In genomic region chr5:51395666-51396356, GRCh38 we compare ENCODE assay signal across 15 cellular contexts. TPM values are rescaled to one million over a fixed set of nuclear protein-coding genes. Genes with fewer than 3 reads are reported as not detected.
A peak's percentile ranks its signal among the peaks of the same experiment; 100 is the strongest.
DNase-seq lines count a peak whose midpoint lies in the region; ATAC-seq and TF ChIP-seq lines count a peak whose summit lies in the region.
"Had no signal": no experiment of that assay in that cellular context is flagged by ENCODE, and none has a peak within 500 bp of the region (broad histone marks: within the 10 kb centered on the region; RNA-seq: fewer than 3 reads in every experiment).

No MANE protein-coding gene starts in this region.

- peaks cover 8% of the 10 kb centered on the region for H3K36me3 Mint-ChIP-seq in mesothelial cell of epicardium
- H3K36me3 Mint-ChIP-seq in activated CD8-positive, alpha-beta memory T cell treated with anti-CD3 and anti-CD28 coated beads, Interleukin-2, amount 10 ng/mL, durations not matched to agents 7 days and 5 days, result no peaks in the 10 kb centered on the region
- H3K36me3 Mint-ChIP-seq: CD14-positive monocyte had no signal

- peak overlapping the region; percentile 35 for H3K4me3 ChIP-seq in BE2C (ENCODE audit: low read depth, low read length)
- H3K4me3 ChIP-seq: HAP-1 had no signal

- no peak overlapping the region for H3K4me3 Mint-ChIP-seq in mesothelial cell of epicardium
- H3K4me3 Mint-ChIP-seq in activated CD8-positive, alpha-beta memory T cell treated with anti-CD3 and anti-CD28 coated beads, Interleukin-2, amount 10 ng/mL, durations not matched to agents 7 days and 5 days, result no peak overlapping the region

- TF ChIP-seq CTCF in BE2C (IDR thresholded peaks at IDR 0.05; ENCODE audit: low read depth, low read length) (no peak), mesothelial cell of epicardium (IDR thresholded peaks at IDR 0.05; ENCODE audit: unreplicated experiment) (no peak)

- no peaks in the 10 kb centered on the region for H3K9me3 Mint-ChIP-seq in mesothelial cell of epicardium
- H3K9me3 Mint-ChIP-seq in activated CD8-positive, alpha-beta memory T cell treated with anti-CD3 and anti-CD28 coated beads, Interleukin-2, amount 10 ng/mL, durations not matched to agents 7 days and 5 days (ENCODE audit: low read depth), result no peaks in the 10 kb centered on the region

- peak overlapping the region; percentile 3 for H3K27ac Mint-ChIP-seq in mesothelial cell of epicardium
- no peak overlapping the region for H3K27ac Mint-ChIP-seq in activated CD8-positive, alpha-beta memory T cell treated with anti-CD3 and anti-CD28 coated beads, Interleukin-2, amount 10 ng/mL, durations not matched to agents 7 days and 5 days
- H3K27ac Mint-ChIP-seq: CD14-positive monocyte had no signal

- peaks cover 46% of the 10 kb centered on the region for H3K27me3 Mint-ChIP-seq in mesothelial cell of epicardium (ENCODE audit: low read depth)
- peaks cover 69% of the 10 kb centered on the region for H3K27me3 Mint-ChIP-seq in activated CD8-positive, alpha-beta memory T cell treated with anti-CD3 and anti-CD28 coated beads, Interleukin-2, amount 10 ng/mL, durations not matched to agents 7 days and 5 days

- no peak for ATAC-seq in activated CD8-positive, alpha-beta memory T cell treated with anti-CD3 and anti-CD28 coated beads, Interleukin-2, amount 10 ng/mL, durations not matched to agents 7 days and 5 days
- ATAC-seq in HG02678 (IDR thresholded peaks at IDR 0.05; ENCODE audit: unreplicated experiment), result no peak

- H3K4me1 ChIP-seq in BE2C, result peaks cover 39% of the 10 kb centered on the region
- H3K4me1 ChIP-seq: Caco-2 had no signal

- CTCF ChIA-PET in activated CD8-positive, alpha-beta memory T cell treated with anti-CD3 and anti-CD28 coated beads, Interleukin-2, amount 10 ng/mL, durations not matched to agents 7 days and 5 days (lab: Charles Lee), result no interaction called here

- H3K4me1 Mint-ChIP-seq in mesothelial cell of epicardium, result peaks cover 65% of the 10 kb centered on the region
- H3K4me1 Mint-ChIP-seq in activated CD8-positive, alpha-beta memory T cell treated with anti-CD3 and anti-CD28 coated beads, Interleukin-2, amount 10 ng/mL, durations not matched to agents 7 days and 5 days, result no peaks in the 10 kb centered on the region
- H3K4me1 Mint-ChIP-seq: CD14-positive monocyte had no signal

- no peaks in the 10 kb centered on the region for H3K9me3 ChIP-seq in BE2C
- H3K9me3 ChIP-seq: Caco-2, HAP-1 had no signal

- H3K36me3 ChIP-seq in BE2C, result peaks cover 41% of the 10 kb centered on the region
- H3K36me3 ChIP-seq: HAP-1 had no signal

- DNase-seq in BE2C (no peak), NCI-H1105 (lab: John Stamatoyannopoulos, UW) (peak; percentile 37), NCI-H748 treated with DMSO at 0.1 percent for 48 hours (lab: John Stamatoyannopoulos, UW) (peak; percentile 72), mesothelial cell of epicardium (ENCODE audit: low spot score in 2 of 2, unreplicated experiment in 2 of 2) (no peak), COLO668 (lab: John Stamatoyannopoulos, UW; ENCODE audit: unreplicated experiment) (no peak)
- no peak for DNase-seq in activated CD8-positive, alpha-beta memory T cell treated with anti-CD3 and anti-CD28 coated beads, Interleukin-2, amount 10 ng/mL, durations not matched to agents 7 days and 5 days
- DNase-seq: Caco-2, DMS153, NCI-H2081 treated with DMSO at 0.1 percent for 48 hours, NCI-H226, NCI-H524 treated with DMSO at 0.1 percent for 48 hours, RPMI8226 had no signal

- no peaks in the 10 kb centered on the region for H3K27me3 ChIP-seq in BE2C

RNA-seq across cellular contexts. Expression of gene ISL1, which starts 12.6 kb away (rescaled TPM):
- 79.9 TPM for polyA plus RNA-seq in BE2C (2012; ENCODE audit: insufficient read depth, insufficient read length, low read depth)
- total RNA-seq in mesothelial cell of epicardium, result 12.0 to 14.7 TPM (median 13.7 TPM) in 3 replicates
- not detected for total RNA-seq in activated CD8-positive, alpha-beta memory T cell treated with anti-CD3 and anti-CD28 coated beads, Interleukin-2, amount 10 ng/mL, durations not matched to agents 7 days and 5 days
- polyA plus RNA-seq: CD14-positive monocyte had no signal

Comparison
In these comparisons a context has a peak if more than half of its experiments do, and no peak if none do; other contexts are left out.
1. DNase-seq: peak in NCI-H1105 (single experiment) and NCI-H748 treated with DMSO at 0.1 percent for 48 hours (single experiment); none in BE2C (single experiment), mesothelial cell of epicardium (0 of 2), COLO668 (single experiment) and activated CD8-positive, alpha-beta memory T cell treated with anti-CD3 and anti-CD28 coated beads, Interleukin-2, amount 10 ng/mL, durations not matched to agents 7 days and 5 days (single experiment).
2. RNA of gene ISL1, which starts 12.6 kb away (total RNA-seq): 12.0 to 14.7 TPM in mesothelial cell of epicardium; not detected in activated CD8-positive, alpha-beta memory T cell treated with anti-CD3 and anti-CD28 coated beads, Interleukin-2, amount 10 ng/mL, durations not matched to agents 7 days and 5 days; every median in the first group is over 10 times any median in the second.